10 cellular contexts compared by ENCODE assay signal in genomic region chr12:121889661-121890060, GRCh38. TPM values are rescaled to one million over a fixed set of nuclear protein-coding genes. Genes with fewer than 3 reads are reported as not detected.
A peak's percentile ranks its signal among the peaks of the same experiment; 100 is the strongest.
DNase-seq lines count a peak whose midpoint lies in the region; ATAC-seq, FAIRE-seq and TF ChIP-seq lines count a peak whose summit lies in the region.
"Not testable (repeated sequence)": the region's sequence is repeated elsewhere in the genome, so short reads cannot be mapped to it uniquely, and the experiment has no call there.
"Had no signal": no experiment of that assay in that cellular context is flagged by ENCODE, and none has a peak within 500 bp of the region (broad histone marks: within the 10 kb centered on the region; RNA-seq: fewer than 3 reads in every experiment).

No MANE protein-coding gene starts in this region.

- CTCF ChIA-PET in K562 (lab: Yijun Ruan, JAX; ENCODE audit: low intra/inter-chr PET ratio) = interaction anchor here (0.6 to 3.7 kb wide), 4 partner anchors 67 to 113 kb away, joined by 3 to 50 read pairs (median 5); partner anchors contain the start of gene RHOF

- H3K9me3 ChIP-seq in K562 (replicated peaks; ENCODE audit: control insufficient read depth, insufficient read depth, low read depth, low read length); fibroblast of lung (ENCODE audit: control insufficient read depth, insufficient read depth, low read depth, low read length); trophoblast cell (ENCODE audit: insufficient read depth, low read depth, low read length); upper lobe of left lung: not testable (repeated sequence)

- H2AK5ac ChIP-seq in trophoblast cell (ENCODE audit: low read length) = not testable (repeated sequence)

- not testable (repeated sequence) for H3K14ac ChIP-seq in trophoblast cell (ENCODE audit: low read length)

- not testable (repeated sequence) for H3K23ac ChIP-seq in trophoblast cell (ENCODE audit: low read length)

- peak overlapping the region; percentile 78 for H3K4me3 ChIP-seq in LNCaP clone FGC (ENCODE audit: low read depth, low read length)
- peak overlapping the region; percentile 92 for H3K4me3 ChIP-seq in WI38 (ENCODE audit: low read depth, low read length)
- H3K4me3 ChIP-seq in K562 = peak overlapping the region; percentile 74
- peak overlapping the region; percentile 64 to 100 (median 74) for H3K4me3 ChIP-seq in fibroblast of lung (replicated peaks in 1 of 4; ENCODE audit: control extremely low read depth in 1 of 4, insufficient read depth in 1 of 4, low read depth in 3 of 4, low read length in 4 of 4)
- H3K4me3 ChIP-seq in lower leg skin (ENCODE audit: low read depth, poor library complexity, severe bottlenecking) = peak overlapping the region; percentile 86
- H3K4me3 ChIP-seq in trophoblast cell (ENCODE audit: low read depth, low read length) = not testable (repeated sequence)
- peak overlapping the region; percentile 60 to 76 (median 72) for H3K4me3 ChIP-seq in upper lobe of left lung

- TF ChIP-seq RAD21 in K562 (CRISPR knock-in tag; conservative IDR thresholded peaks at IDR 0.05 in 1 of 2, IDR thresholded peaks at IDR 0.05 in 1 of 2) = not testable (repeated sequence)

- intact Hi-C loops in K562 (cut with micrococcal nuclease) = loop anchor here (2.0 to 5.0 kb wide), 2 partner anchors 77 to 192 kb away; no protein-coding TSS in a partner anchor
- intact Hi-C loops in lower leg skin (cut with DNase I; ENCODE audit: low total_unique reads) = not testable (repeated sequence)

- 21% methylated on average over 6 of the region's 6 CpGs for WGBS in K562 (ENCODE audit: insufficient coverage, low coverage, missing lambda C conversion rate)
- 46 to 48% methylated on average over 6 of the region's 6 CpGs for WGBS in lower leg skin, 2 donors
- WGBS in trophoblast cell (ENCODE audit: extremely low coverage, insufficient coverage, insufficient read length) = no CpG with 5 or more reads among the region's 6 CpGs
- WGBS in upper lobe of left lung, 2 donors = 36 to 44% methylated on average over 6 of the region's 6 CpGs

- not testable (repeated sequence) for H4K12ac ChIP-seq in trophoblast cell (ENCODE audit: low read depth, low read length)

- not testable (repeated sequence) for H3K79me1 ChIP-seq in trophoblast cell (ENCODE audit: low read length)

- peaks cover 23% of the 10 kb centered on the region for H3K36me3 ChIP-seq in K562 (ENCODE audit: control insufficient read depth, insufficient read depth, low read length)
- not testable (repeated sequence) for H3K36me3 ChIP-seq in fibroblast of lung (ENCODE audit: control insufficient read depth, insufficient read depth, low read length); trophoblast cell (ENCODE audit: control insufficient read depth in 1 of 2, insufficient read depth in 2 of 2, low read length in 2 of 2)
- peaks cover 0 to 15% (median 4%) of the 10 kb centered on the region in 4 donors for H3K36me3 ChIP-seq in upper lobe of left lung

- not testable (repeated sequence) for BruUV-seq in K562 (replicated peaks; lab: Mats Ljungman, UMichigan)

- not testable (repeated sequence) for H3K9me1 ChIP-seq in K562 (ENCODE audit: control insufficient read depth, insufficient read depth, low read length)

- H2BK12ac ChIP-seq in trophoblast cell (ENCODE audit: low read length) = not testable (repeated sequence)

- not testable (repeated sequence) for H3K18ac ChIP-seq in trophoblast cell (ENCODE audit: low read length)

- H4K8ac ChIP-seq in trophoblast cell (ENCODE audit: low read depth, low read length) = not testable (repeated sequence)

- not testable (repeated sequence) for H4K91ac ChIP-seq in trophoblast cell (ENCODE audit: low read depth, low read length)

- peak overlapping the region; percentile 83 for H3K4me2 ChIP-seq in K562 (ENCODE audit: insufficient read depth, low read length)
- peak overlapping the region; percentile 85 for H3K4me2 ChIP-seq in fibroblast of lung (ENCODE audit: extremely low read depth, insufficient read depth, low read length)
- H3K4me2 ChIP-seq in trophoblast cell (ENCODE audit: low read length) = peak overlapping the region; percentile 78

- POLR2A ChIA-PET in K562 (lab: Yijun Ruan, JAX) = interaction anchor here (2.4 kb wide), 1 partner anchor 95 kb away, joined by 16 read pairs; no protein-coding TSS in a partner anchor

- ATAC-seq in K562; upper lobe of left lung (ENCODE audit: low FRiP score in 2 of 2): not testable (repeated sequence)

- H3K79me2 ChIP-seq in K562 (ENCODE audit: control insufficient read depth, insufficient read depth, low read length) (peaks cover 52% of the 10 kb centered on the region), fibroblast of lung (ENCODE audit: control insufficient read depth, insufficient read depth, low read length) (peaks cover 47% of the 10 kb centered on the region)
- not testable (repeated sequence) for H3K79me2 ChIP-seq in trophoblast cell (ENCODE audit: control insufficient read depth, insufficient read depth, low read length, poor library complexity)

- not testable (repeated sequence) for H4K20me1 ChIP-seq in K562 (replicated peaks; ENCODE audit: control insufficient read depth, insufficient read depth, low read length); fibroblast of lung (ENCODE audit: control insufficient read depth, extremely low read depth, insufficient read depth, low read length)

- peak; percentile 4; the same call in 1 of the 2 replicates for TF ChIP-seq CTCF in LNCaP clone FGC (IDR thresholded peaks at IDR 0.05; ENCODE audit: control insufficient read depth, extremely low read depth, insufficient read depth)
- TF ChIP-seq CTCF in WI38 (IDR thresholded peaks at IDR 0.05; ENCODE audit: low read depth, low read length); K562 (IDR thresholded peaks at IDR 0.05 in 2 of 3, conservative IDR thresholded peaks at IDR 0.05 in 1 of 3; ENCODE audit: insufficient read depth in 2 of 3, low read depth in 1 of 3, low read length in 3 of 3); fibroblast of lung (conservative IDR thresholded peaks at IDR 0.05 in 1 of 2, IDR thresholded peaks at IDR 0.05 in 1 of 2; ENCODE audit: low read depth in 1 of 2, low read length in 2 of 2); lower leg skin (IDR thresholded peaks at IDR 0.05); upper lobe of left lung (IDR thresholded peaks at IDR 0.05): not testable (repeated sequence)

- TF ChIP-seq EP300 in K562 (IDR thresholded peaks at IDR 0.05; ENCODE audit: low read length); upper lobe of left lung (IDR thresholded peaks at IDR 0.05): not testable (repeated sequence)

- in situ Hi-C loops in Caki2 (cut with HindIII; ENCODE audit: low pct_unique_long_range_greater_than_20kb, low sequenced_read_pairs) = not testable (repeated sequence)
- in situ Hi-C loops in K562 (cut with MboI) = loop anchor here (5.0 kb wide), 2 partner anchors 92 to 187 kb away; no protein-coding TSS in a partner anchor

- H2AFZ ChIP-seq in K562 (ENCODE audit: low read depth, low read length); fibroblast of lung (ENCODE audit: low read length); trophoblast cell (ENCODE audit: insufficient read depth, low read length, poor library complexity): not testable (repeated sequence)

- not testable (repeated sequence) for TF ChIP-seq POLR2A in K562 (conservative IDR thresholded peaks at IDR 0.05); lower leg skin (IDR thresholded peaks at IDR 0.05); upper lobe of left lung (IDR thresholded peaks at IDR 0.05)

- peak overlapping the region; percentile 10 for H3K4ac ChIP-seq in trophoblast cell (ENCODE audit: low read depth, low read length)

- peaks cover 31 to 34% of the 10 kb centered on the region in 2 experiments for H3K4me1 ChIP-seq in K562 (replicated peaks in 1 of 2; ENCODE audit: control insufficient read depth in 2 of 2, insufficient read depth in 2 of 2, low read length in 2 of 2)
- H3K4me1 ChIP-seq in fibroblast of lung (ENCODE audit: control insufficient read depth, extremely low read depth, insufficient read depth, low read length) = peaks cover 17% of the 10 kb centered on the region
- H3K4me1 ChIP-seq in trophoblast cell (ENCODE audit: control insufficient read depth in 1 of 2, insufficient read depth in 2 of 2, low read length in 2 of 2) = peaks cover 3 to 10% of the 10 kb centered on the region in 2 experiments
- H3K4me1 ChIP-seq in upper lobe of left lung = peaks cover 20 to 40% (median 27%) of the 10 kb centered on the region in 4 donors

- H3K27ac ChIP-seq in K562 (ENCODE audit: extremely low read depth, low read depth, low read length) = peak overlapping the region; percentile 92
- peak overlapping the region; percentile 18 for H3K27ac ChIP-seq in fibroblast of lung (ENCODE audit: insufficient read depth, low read length)
- not testable (repeated sequence) for H3K27ac ChIP-seq in trophoblast cell (ENCODE audit: low read depth, low read length)
- peak overlapping the region in 3 of 4 donors; percentile 94 to 96 (median 94) for H3K27ac ChIP-seq in upper lobe of left lung

- FAIRE-seq in K562 (lab: Jason Lieb, UNC) = not testable (repeated sequence)

- H3K27me3 ChIP-seq in K562 (ENCODE audit: control insufficient read depth in 2 of 2, insufficient read depth in 2 of 2, low read length in 2 of 2); fibroblast of lung (ENCODE audit: control insufficient read depth, insufficient read depth, low read length); trophoblast cell (ENCODE audit: insufficient read depth, low read length); upper lobe of left lung: not testable (repeated sequence)

- peak overlapping the region; percentile 88 to 93 for H3K9ac ChIP-seq in K562 (ENCODE audit: insufficient read depth in 1 of 2, low read depth in 2 of 2, low read length in 2 of 2)
- H3K9ac ChIP-seq in fibroblast of lung (ENCODE audit: insufficient read depth, low read length) = not testable (repeated sequence)
- peak overlapping the region; percentile 55 for H3K9ac ChIP-seq in trophoblast cell (ENCODE audit: low read length)

- DNase-seq in Caki2 (ENCODE audit: low read depth) (peak; percentile 19), fibroblast of lung (ENCODE audit: low read depth in 2 of 2) (peak in 1 of 2 donors; percentile 34)
- not testable (repeated sequence) for DNase-seq in LNCaP clone FGC (ENCODE audit: low read depth); K562 (ENCODE audit: extremely low read depth in 1 of 4, low spot score in 3 of 4); lower leg skin (ENCODE audit: low spot score in 2 of 2); trophoblast cell; upper lobe of left lung

- not testable (repeated sequence) for H2BK5ac ChIP-seq in trophoblast cell (ENCODE audit: low read depth, low read length, poor library complexity)

- H2BK120ac ChIP-seq in trophoblast cell (ENCODE audit: insufficient read depth, low read length, poor library complexity) = not testable (repeated sequence)

RNA-seq across cellular contexts. Expression of gene PSMD9, which starts 1.1 kb away (rescaled TPM):
- total RNA-seq in Caki2 (2014; rRNA removed; shearing (Covaris generic); ENCODE audit: low replicate concordance) = 157 and 191 TPM in 2 replicates
- total RNA-seq in K562 (2011; cell fraction: chromatin; rRNA removed; ENCODE audit: low replicate concordance) = 73.2 and 111 TPM in 2 replicates
- total RNA-seq in K562 (2011; cell fraction: nucleolus; rRNA removed) = 69.7 and 70.4 TPM in 2 replicates
- 93.6 and 131 TPM in 2 replicates for total RNA-seq in K562 (2011; cell fraction: nucleoplasm; rRNA removed)
- total RNA-seq in K562 (2014; rRNA removed) = 143 and 187 TPM in 2 replicates
- 34.1 and 34.5 TPM in 2 replicates for total RNA-seq in K562 (2014; rRNA removed; fragmentation: Illumina TruSeq; extraction: Trizol)
- 61.7 and 78.2 TPM in 2 replicates for total RNA-seq in K562 (2015; rRNA removed; fragmentation: Illumina TruSeq; extraction: Trizol)
- total RNA-seq in K562 (2021) = 66.4 and 71.7 TPM in 2 replicates
- polyA plus RNA-seq in K562 (2011; rRNA removed) = 61.3 and 68.5 TPM in 2 replicates
- polyA plus RNA-seq in K562 (2011; cell fraction: cytosol; rRNA removed) = 61.8 and 93.1 TPM in 2 replicates
- polyA plus RNA-seq in K562 (2011; cell fraction: nucleus; rRNA removed) = 51.5 and 53.5 TPM in 2 replicates
- 76.1 and 85.2 TPM in 2 replicates for polyA plus RNA-seq in K562 (2012)
- polyA plus RNA-seq in K562 (2014; fragmentation: Illumina TruSeq; extraction: Trizol) = 31.0 and 60.0 TPM in 2 replicates
- 10 to 100 TPM; 12.2 to 22.8 TPM for polyA plus RNA-seq in K562 (2014; fragmentation: Nextera tagmentation; extraction: Ambion mirVana)
- polyA plus RNA-seq in K562 (2014; rRNA removed) = 92.2 and 107 TPM in 2 replicates
- polyA minus RNA-seq in K562 (2011; rRNA and poly(A)+ RNA removed) = 29.3 and 37.7 TPM in 2 replicates
- 23.0 and 42.7 TPM in 2 replicates for polyA minus RNA-seq in K562 (2011; cell fraction: cytosol; rRNA and poly(A)+ RNA removed)
- 13.3 and 29.5 TPM in 2 replicates for polyA minus RNA-seq in K562 (2011; cell fraction: nucleus; rRNA and poly(A)+ RNA removed)
- total RNA-seq in fibroblast of lung = 38.8 and 73.5 TPM in 2 replicates
- 77.7 and 98.1 TPM in 2 replicates for polyA plus RNA-seq in fibroblast of lung
- polyA plus RNA-seq in fibroblast of lung (2012) = 109 and 140 TPM in 2 replicates
- polyA minus RNA-seq in fibroblast of lung (ENCODE audit: low replicate concordance) = 21.3 and 34.2 TPM in 2 replicates
- 10 to 100 TPM; 67.9 to 87.5 (median 82.7) TPM for total RNA-seq in lower leg skin
- polyA plus RNA-seq in trophoblast cell (2013) = 45.6 and 47.7 TPM in 2 replicates
- total RNA-seq in upper lobe of left lung = 10 to 100 TPM; 28.1 to 59.1 (median 43.6) TPM

RNA-seq across cellular contexts. Expression of gene CFAP251, which starts 28.7 kb away (rescaled TPM):
- 10.8 and 12.3 TPM in 2 replicates for total RNA-seq in Caki2 (2014; rRNA removed; shearing (Covaris generic); ENCODE audit: low replicate concordance)
- 69.4 and 86.7 TPM in 2 replicates for total RNA-seq in K562 (2011; cell fraction: chromatin; rRNA removed; ENCODE audit: low replicate concordance)
- total RNA-seq in K562 (2011; cell fraction: nucleolus; rRNA removed) = 33.5 and 44.6 TPM in 2 replicates
- total RNA-seq in K562 (2011; cell fraction: nucleoplasm; rRNA removed) = 42.5 and 56.6 TPM in 2 replicates
- total RNA-seq in K562 (2014; rRNA removed) (23.9 and 25.2 TPM in 2 replicates), K562 (2014; rRNA removed; fragmentation: Illumina TruSeq; extraction: Trizol) (16.6 and 19.0 TPM in 2 replicates), K562 (2015; rRNA removed; fragmentation: Illumina TruSeq; extraction: Trizol) (16.2 and 19.1 TPM in 2 replicates), K562 (2021) (17.2 and 18.2 TPM in 2 replicates), fibroblast of lung (3.9 and 7.9 TPM in 2 replicates), lower leg skin (1 to 10 TPM in 3 of 4 donors, under 1 TPM in 1; 0.30 to 6.2 (median 3.4) TPM), upper lobe of left lung (10 to 100 TPM in 4 of 6 donors, 1 to 10 TPM in 2; 3.1 to 65.1 (median 12.7) TPM)
- polyA plus RNA-seq in K562 (2011; rRNA removed) (20.0 and 22.2 TPM in 2 replicates), K562 (2014; fragmentation: Illumina TruSeq; extraction: Trizol) (16.5 and 18.1 TPM in 2 replicates), K562 (2014; fragmentation: Nextera tagmentation; extraction: Ambion mirVana) (10 to 100 TPM; 17.4 to 24.3 TPM), K562 (2014; rRNA removed) (27.7 and 31.0 TPM in 2 replicates), fibroblast of lung (2.7 and 4.4 TPM in 2 replicates)
- 12.2 and 17.2 TPM in 2 replicates for polyA plus RNA-seq in K562 (2011; cell fraction: cytosol; rRNA removed)
- 42.3 and 43.1 TPM in 2 replicates for polyA plus RNA-seq in K562 (2011; cell fraction: nucleus; rRNA removed)
- 12.5 and 19.8 TPM in 2 replicates for polyA plus RNA-seq in K562 (2012)
- polyA minus RNA-seq in K562 (2011; rRNA and poly(A)+ RNA removed) = 38.6 and 40.6 TPM in 2 replicates
- 10.4 and 13.1 TPM in 2 replicates for polyA minus RNA-seq in K562 (2011; cell fraction: cytosol; rRNA and poly(A)+ RNA removed)
- 18.7 and 32.1 TPM in 2 replicates for polyA minus RNA-seq in K562 (2011; cell fraction: nucleus; rRNA and poly(A)+ RNA removed)
- polyA plus RNA-seq in fibroblast of lung (2012) = 2.3 and 4.3 TPM in 2 replicates
- 5.5 and 13.2 TPM in 2 replicates for polyA minus RNA-seq in fibroblast of lung (ENCODE audit: low replicate concordance)
- 3.4 and 3.9 TPM in 2 replicates for polyA plus RNA-seq in trophoblast cell (2013)

RNA-seq across cellular contexts. Expression of gene HPD, which starts 31.0 kb away (rescaled TPM):
- 12.7 and 13.4 TPM in 2 replicates for total RNA-seq in Caki2 (2014; rRNA removed; shearing (Covaris generic); ENCODE audit: low replicate concordance)
- total RNA-seq in K562 (2011; cell fraction: chromatin; rRNA removed; ENCODE audit: low replicate concordance) = 0.53 TPM in 1 of 2 replicates, not detected in the other
- 0.33 TPM in 1 of 2 replicates, not detected in the other for total RNA-seq in K562 (2011; cell fraction: nucleolus; rRNA removed)
- not detected in 2 replicates for total RNA-seq in K562 (2011; cell fraction: nucleoplasm; rRNA removed)
- total RNA-seq in K562 (2014; rRNA removed) = 0.23 TPM in 1 of 2 replicates, not detected in the other
- total RNA-seq in K562 (2014; rRNA removed; fragmentation: Illumina TruSeq; extraction: Trizol) = not detected in 2 replicates
- not detected in 2 replicates for total RNA-seq in K562 (2015; rRNA removed; fragmentation: Illumina TruSeq; extraction: Trizol)
- total RNA-seq in K562 (2021) = 0.29 TPM in 2 replicates
- 0.06 TPM in 1 of 2 replicates, not detected in the other for polyA plus RNA-seq in K562 (2011; rRNA removed)
- 0.04 and 0.18 TPM in 2 replicates for polyA plus RNA-seq in K562 (2011; cell fraction: cytosol; rRNA removed)
- polyA plus RNA-seq in K562 (2011; cell fraction: nucleus; rRNA removed) = not detected in 2 replicates
- polyA plus RNA-seq in K562 (2012) = 0.08 and 0.36 TPM in 2 replicates
- not detected in 2 replicates for polyA plus RNA-seq in K562 (2014; fragmentation: Illumina TruSeq; extraction: Trizol)
- under 1 TPM; 0.07 TPM for polyA plus RNA-seq in K562 (2014; fragmentation: Nextera tagmentation; extraction: Ambion mirVana)
- 0.09 TPM in 1 of 2 replicates, not detected in the other for polyA plus RNA-seq in K562 (2014; rRNA removed)
- 0.53 TPM in 1 of 2 replicates, not detected in the other for polyA minus RNA-seq in K562 (2011; rRNA and poly(A)+ RNA removed)
- polyA minus RNA-seq in K562 (2011; cell fraction: cytosol; rRNA and poly(A)+ RNA removed) = not detected in 2 replicates
- polyA minus RNA-seq in K562 (2011; cell fraction: nucleus; rRNA and poly(A)+ RNA removed) = not detected in 2 replicates
- total RNA-seq in fibroblast of lung = 0.17 and 0.26 TPM in 2 replicates
- polyA plus RNA-seq in fibroblast of lung = 0.36 and 0.55 TPM in 2 replicates
- polyA plus RNA-seq in fibroblast of lung (2012) = 0.29 and 0.47 TPM in 2 replicates
- 2.6 and 3.3 TPM in 2 replicates for polyA minus RNA-seq in fibroblast of lung (ENCODE audit: low replicate concordance)
- not detected for total RNA-seq in lower leg skin
- 2.5 TPM in 2 replicates for polyA plus RNA-seq in trophoblast cell (2013)
- total RNA-seq in upper lobe of left lung = 1 to 10 TPM in 5 of 6 donors, not detected in 1; 1.1 to 7.3 (median 1.7) TPM
- total RNA-seq: glomerular endothelial cell, occipital lobe had no signal
